26 cellular contexts compared by ENCODE assay signal in the genomic region with DNA sequence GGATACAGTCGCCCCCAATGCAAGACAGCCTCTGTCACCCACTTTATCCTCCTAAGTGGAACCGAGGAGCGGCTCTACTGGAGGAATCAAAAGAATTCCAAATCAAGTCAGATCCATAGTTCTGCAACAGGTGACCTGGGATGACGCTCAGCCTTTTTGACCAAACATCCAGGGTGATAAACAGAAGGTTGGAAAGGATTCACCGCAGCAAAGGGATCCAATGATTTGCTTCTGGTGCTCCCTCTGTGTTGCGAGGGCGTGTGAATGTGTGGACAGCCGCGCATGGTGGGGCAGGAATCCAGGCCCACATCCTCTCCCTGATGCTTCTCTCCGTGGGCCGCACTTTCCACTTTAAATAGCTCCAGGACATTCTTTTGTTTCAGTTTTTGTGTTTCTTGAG.
"Had no signal": no experiment of that assay in that cellular context is flagged by ENCODE, and none has a peak within 500 bp of the region (broad histone marks: within the 10 kb centered on the region; RNA-seq: fewer than 3 reads in every experiment).

No MANE protein-coding gene starts in this region.

- DNase-seq: caudate nucleus; effector CD8-positive, alpha-beta T cell; foreskin fibroblast; glutamatergic neuron; immature natural killer cell; left ventricle myocardium inferior; lower lobe of right lung; mesenchymal stem cell; midbrain; naive thymus-derived CD4-positive, alpha-beta T cell; nucleus accumbens; pancreas; right lobe of liver; small intestine; stimulated activated CD4-positive, alpha-beta T cell treated with anti-CD3 and anti-CD28 coated beads, Interleukin-12 subunit alpha, Interleukin-12 subunit beta, amount 100 ng/mL, for 4 hours; stimulated activated naive CD4-positive, alpha-beta T cell; stomach; substantia nigra; trophoblast cell had no signal

- H3K27me3 ChIP-seq: gastroesophageal sphincter, pancreas, right lobe of liver had no signal

- H3K36me3 ChIP-seq: esophagus muscularis mucosa, gastroesophageal sphincter, left ventricle myocardium inferior, lower lobe of right lung, pancreas, prostate gland, right lobe of liver, stomach, thoracic aorta had no signal

- H3K27ac Mint-ChIP-seq: immature natural killer cell; naive thymus-derived CD4-positive, alpha-beta T cell had no signal

- ATAC-seq: gastroesophageal sphincter; lower lobe of right lung; naive thymus-derived CD4-positive, alpha-beta T cell; pancreas; right lobe of liver had no signal

- H3K4me1 Mint-ChIP-seq: immature natural killer cell had no signal

- H3K4me1 ChIP-seq: esophagus muscularis mucosa, left ventricle myocardium inferior, lower lobe of right lung, pancreas, prostate gland, right lobe of liver, stomach had no signal

- H3K36me3 Mint-ChIP-seq: immature natural killer cell; naive thymus-derived CD4-positive, alpha-beta T cell had no signal

- H3K27ac ChIP-seq: coronary artery, epithelial cell of prostate, esophagus muscularis mucosa, gastroesophageal sphincter, left ventricle myocardium inferior, lower lobe of right lung, pancreas, prostate gland, right lobe of liver, stomach, thoracic aorta had no signal

- H3K9me3 ChIP-seq: esophagus muscularis mucosa, gastroesophageal sphincter, left ventricle myocardium inferior, lower lobe of right lung, pancreas, prostate gland, right lobe of liver, stomach, thoracic aorta had no signal

- H3K4me3 Mint-ChIP-seq: immature natural killer cell; naive thymus-derived CD4-positive, alpha-beta T cell; neural crest cell had no signal

- H3K9me3 Mint-ChIP-seq: neural crest cell had no signal

- H3K4me3 ChIP-seq: coronary artery, esophagus muscularis mucosa, gastroesophageal sphincter, left ventricle myocardium inferior, lower lobe of right lung, pancreas, prostate gland, right lobe of liver, stomach, thoracic aorta had no signal
